ENCODE assay signal across 11 cellular contexts in the genomic region with DNA sequence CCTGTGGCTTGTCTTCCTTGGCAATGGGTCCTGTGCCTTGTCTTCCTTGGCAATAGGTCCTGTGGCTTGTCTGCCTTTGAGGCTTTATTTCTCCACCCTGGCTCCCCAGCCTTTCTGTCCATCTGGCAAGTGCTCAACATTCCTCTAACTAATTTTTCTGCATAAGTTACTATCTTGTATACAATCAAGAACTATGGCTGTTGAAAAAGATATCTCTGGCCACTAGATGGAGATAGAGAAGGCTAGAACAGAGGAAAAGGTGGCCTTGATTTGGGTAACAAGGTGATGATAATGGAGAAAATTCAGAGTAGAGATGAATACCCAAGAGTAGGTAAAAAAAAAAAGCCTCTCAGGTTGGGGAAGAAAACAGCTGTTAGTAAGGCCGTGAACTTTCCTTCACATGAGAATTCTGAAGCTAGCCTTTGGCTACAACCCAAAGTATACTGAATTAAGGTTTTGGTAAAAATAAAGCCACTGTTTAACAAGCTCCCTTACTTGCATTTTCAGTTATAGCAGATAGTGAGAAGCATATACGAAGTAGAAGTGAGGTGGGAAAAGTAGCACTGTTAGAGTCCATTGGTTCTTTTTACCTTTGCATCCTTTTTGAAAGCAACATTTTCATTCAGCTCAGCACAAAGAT.
DNase-seq lines count a peak whose midpoint lies in the region; ATAC-seq and TF ChIP-seq lines count a peak whose summit lies in the region.
"Had no signal": no experiment of that assay in that cellular context is flagged by ENCODE, and none has a peak within 500 bp of the region (broad histone marks: within the 10 kb centered on the region; RNA-seq: fewer than 3 reads in every experiment).

No MANE protein-coding gene starts in this region.

- H3K4me1 ChIP-seq in right atrium auricular region = no peaks in the 10 kb centered on the region
- no peaks in the 10 kb centered on the region for H3K4me1 ChIP-seq in NT2/D1 (ENCODE audit: insufficient read depth, insufficient read length)

- ATAC-seq in left cardiac atrium = no peak
- ATAC-seq in HG03520 (IDR thresholded peaks at IDR 0.05; ENCODE audit: unreplicated experiment) = no peak
- no peak for ATAC-seq in HG02678 (IDR thresholded peaks at IDR 0.05; ENCODE audit: unreplicated experiment)
- no peak for ATAC-seq in HG02973 (IDR thresholded peaks at IDR 0.05; ENCODE audit: unreplicated experiment)
- ATAC-seq in HG03025 (IDR thresholded peaks at IDR 0.05; ENCODE audit: low FRiP score, unreplicated experiment) = no peak
- ATAC-seq: CD8-positive, alpha-beta T cell; HCT116 had no signal

- H3K36me3 ChIP-seq in right atrium auricular region (no peaks in the 10 kb centered on the region), NT2/D1 (ENCODE audit: insufficient read depth, insufficient read length, low read length) (no peaks in the 10 kb centered on the region)

- H3K27me3 ChIP-seq in right atrium auricular region (no peaks in the 10 kb centered on the region), NT2/D1 (ENCODE audit: insufficient read depth, insufficient read length) (no peaks in the 10 kb centered on the region)

- H3K9ac ChIP-seq in NT2/D1 (ENCODE audit: insufficient read length, low read depth) = no peak overlapping the region

- TF ChIP-seq CTCF in right atrium auricular region (IDR thresholded peaks at IDR 0.05) = peak; percentile 18 to 48

- H3K9me3 ChIP-seq in right atrium auricular region = no peaks in the 10 kb centered on the region
- no peaks in the 10 kb centered on the region for H3K9me3 ChIP-seq in NT2/D1 (ENCODE audit: insufficient read depth, low read length)

- intact Hi-C loops in left cardiac atrium (cut with DNase I) = no loop called here

- H3K4me3 ChIP-seq in right atrium auricular region (no peak overlapping the region), NT2/D1 (ENCODE audit: insufficient read length, low read depth) (no peak overlapping the region)

- no peak for DNase-seq in right atrium auricular region (ENCODE audit: low spot score)
- DNase-seq in left cardiac atrium = no peak
- peak; percentile 38 for DNase-seq in NT2/D1 (ENCODE audit: low read depth, low spot score)
- DNase-seq in glomerular visceral epithelial cell (ENCODE audit: extremely low spot score) = peak; percentile 42
- DNase-seq: CD8-positive, alpha-beta T cell; NCI-H2029 had no signal

- H3K27ac ChIP-seq in right atrium auricular region = no peak overlapping the region

Comparison
In these comparisons a context has a peak if more than half of its experiments do, and no peak if none do; other contexts are left out.
1. DNase-seq: peak in NT2/D1 (single experiment) and glomerular visceral epithelial cell (single experiment); none in right atrium auricular region (single experiment) and left cardiac atrium (single experiment).